In genomic region chr1:47824721-47825120, GRCh38 we compare ENCODE assay signal across 1 cellular context.
TF ChIP-seq lines count a peak whose summit lies in the region.

No MANE protein-coding gene starts in this region.

TF ChIP-seq in HepG2, 621 proteins besides CTCF, POLR2A, EP300 and RAD21 (continued from another document):
- peak; percentile 53 for TF ChIP-seq ZNF687 (CRISPR knock-in tag; IDR thresholded peaks at IDR 0.05)
- TF ChIP-seq ZNF414 (CRISPR knock-in tag; IDR thresholded peaks at IDR 0.05) = no peak
- TF ChIP-seq ZBTB38 (CRISPR knock-in tag; IDR thresholded peaks at IDR 0.05) = peak; percentile 28; the same call in 1 of the 2 replicates
TF ChIP-seq in HepG2: peak in this region for 7.
